In genomic region chr17:17445925-17446665, GRCh38 we compare ENCODE assay signal across 2 cellular contexts.
TF ChIP-seq lines count a peak whose summit lies in the region.

No MANE protein-coding gene starts in this region.

TF ChIP-seq in SK-N-SH, 30 proteins besides CTCF, POLR2A, EP300 and RAD21 (continued from another document):
- TF ChIP-seq REST (IDR thresholded peaks at IDR 0.05; ENCODE audit: low read depth, low read length) (no peak), MAX (IDR thresholded peaks at IDR 0.05; ENCODE audit: low read depth) (no peak), GATA2 (CRISPR knock-in tag; IDR thresholded peaks at IDR 0.05) (no peak), IRF3 (IDR thresholded peaks at IDR 0.05; ENCODE audit: low read depth, low read length) (no peak), FOXM1 (IDR thresholded peaks at IDR 0.05; ENCODE audit: low read depth) (no peak), TCF12 (IDR thresholded peaks at IDR 0.05) (peak; percentile 44; the same call in 1 of the 2 replicates)

TF ChIP-seq in SK-N-SH treated with all-trans-retinoic acid at 6 μM for 48 hours, 23 proteins besides CTCF, POLR2A, EP300 and RAD21 (continued from another document):
- TF ChIP-seq TSHZ2 (CRISPR knock-in tag; IDR thresholded peaks at IDR 0.05) (no peak), ZNF70 (CRISPR knock-in tag; IDR thresholded peaks at IDR 0.05) (no peak), ISL1 (CRISPR knock-in tag; IDR thresholded peaks at IDR 0.05) (no peak), TCF4 (CRISPR knock-in tag; IDR thresholded peaks at IDR 0.05; ENCODE audit: borderline replicate concordance) (no peak), ZNF8 (CRISPR knock-in tag; IDR thresholded peaks at IDR 0.05) (no peak), POU6F1 (CRISPR knock-in tag; IDR thresholded peaks at IDR 0.05; ENCODE audit: borderline replicate concordance, low read depth) (no peak), BACH2 (CRISPR knock-in tag; IDR thresholded peaks at IDR 0.05; ENCODE audit: borderline replicate concordance) (no peak), PATZ1 (CRISPR knock-in tag; IDR thresholded peaks at IDR 0.05; ENCODE audit: borderline replicate concordance) (no peak), RARB (CRISPR knock-in tag; IDR thresholded peaks at IDR 0.05) (no peak), ARNTL (CRISPR knock-in tag; IDR thresholded peaks at IDR 0.05; ENCODE audit: borderline replicate concordance, low read depth) (no peak), ZFP30 (CRISPR knock-in tag; IDR thresholded peaks at IDR 0.05) (no peak)
